Comparison of ENCODE assay signal across 1 cellular context in genomic region chr1:39798859-39799769, GRCh38.
A peak's percentile ranks its signal among the peaks of the same experiment; 100 is the strongest.
TF ChIP-seq lines count a peak whose summit lies in the region.

No MANE protein-coding gene starts in this region.

TF ChIP-seq in GM12878, 131 proteins besides CTCF, POLR2A, EP300 and RAD21 (continued from another document):
- peak; percentile 80 for TF ChIP-seq USF1 (IDR thresholded peaks at IDR 0.05; ENCODE audit: borderline replicate concordance, extremely low read length, insufficient read depth, low read depth, low read length)
- TF ChIP-seq, protein P1, sequence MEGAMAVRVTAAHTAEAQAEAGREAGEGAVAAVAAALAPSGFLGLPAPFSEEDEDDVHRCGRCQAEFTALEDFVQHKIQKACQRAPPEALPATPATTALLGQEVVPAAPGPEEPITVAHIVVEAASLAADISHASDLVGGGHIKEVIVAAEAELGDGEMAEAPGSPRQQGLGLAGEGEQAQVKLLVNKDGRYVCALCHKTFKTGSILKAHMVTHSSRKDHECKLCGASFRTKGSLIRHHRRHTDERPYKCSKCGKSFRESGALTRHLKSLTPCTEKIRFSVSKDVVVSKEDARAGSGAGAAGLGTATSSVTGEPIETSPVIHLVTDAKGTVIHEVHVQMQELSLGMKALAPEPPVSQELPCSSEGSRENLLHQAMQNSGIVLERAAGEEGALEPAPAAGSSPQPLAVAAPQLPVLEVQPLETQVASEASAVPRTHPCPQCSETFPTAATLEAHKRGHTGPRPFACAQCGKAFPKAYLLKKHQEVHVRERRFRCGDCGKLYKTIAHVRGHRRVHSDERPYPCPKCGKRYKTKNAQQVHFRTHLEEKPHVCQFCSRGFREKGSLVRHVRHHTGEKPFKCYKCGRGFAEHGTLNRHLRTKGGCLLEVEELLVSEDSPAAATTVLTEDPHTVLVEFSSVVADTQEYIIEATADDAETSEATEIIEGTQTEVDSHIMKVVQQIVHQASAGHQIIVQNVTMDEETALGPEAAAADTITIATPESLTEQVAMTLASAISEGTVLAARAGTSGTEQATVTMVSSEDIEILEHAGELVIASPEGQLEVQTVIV (IDR thresholded peaks at IDR 0.05; ENCODE audit: borderline replicate concordance, partially characterized antibody) = peak; percentile 33
- TF ChIP-seq TBL1XR1 (IDR thresholded peaks at IDR 0.05; ENCODE audit: low read depth, low read length) = 0 out of 2 replicates have a peak, but pooled peaks have one; percentile 17
- TF ChIP-seq ZNF384 (IDR thresholded peaks at IDR 0.05; ENCODE audit: borderline replicate concordance, low read depth, low read length) = 0 out of 2 replicates have a peak, but pooled peaks have one; percentile 6
- peak; percentile 97 for TF ChIP-seq ZNF687 (IDR thresholded peaks at IDR 0.05)
- peak; percentile 54; the same call in 1 of the 2 replicates for TF ChIP-seq ELK1 (IDR thresholded peaks at IDR 0.05; ENCODE audit: low read depth, low read length)
- peak; percentile 89 to 94 for TF ChIP-seq BHLHE40 (IDR thresholded peaks at IDR 0.05; ENCODE audit: borderline replicate concordance in 1 of 2, low read depth in 2 of 2, low read length in 1 of 2)
- 0 out of 2 replicates have a peak, but pooled peaks have one; percentile 48 for TF ChIP-seq CREB1 (IDR thresholded peaks at IDR 0.05; ENCODE audit: low read depth)
- TF ChIP-seq CHD2 (IDR thresholded peaks at IDR 0.05; ENCODE audit: borderline replicate concordance, low read depth, low read length) = 0 out of 2 replicates have a peak, but pooled peaks have one; percentile 8
- TF ChIP-seq, protein P2, sequence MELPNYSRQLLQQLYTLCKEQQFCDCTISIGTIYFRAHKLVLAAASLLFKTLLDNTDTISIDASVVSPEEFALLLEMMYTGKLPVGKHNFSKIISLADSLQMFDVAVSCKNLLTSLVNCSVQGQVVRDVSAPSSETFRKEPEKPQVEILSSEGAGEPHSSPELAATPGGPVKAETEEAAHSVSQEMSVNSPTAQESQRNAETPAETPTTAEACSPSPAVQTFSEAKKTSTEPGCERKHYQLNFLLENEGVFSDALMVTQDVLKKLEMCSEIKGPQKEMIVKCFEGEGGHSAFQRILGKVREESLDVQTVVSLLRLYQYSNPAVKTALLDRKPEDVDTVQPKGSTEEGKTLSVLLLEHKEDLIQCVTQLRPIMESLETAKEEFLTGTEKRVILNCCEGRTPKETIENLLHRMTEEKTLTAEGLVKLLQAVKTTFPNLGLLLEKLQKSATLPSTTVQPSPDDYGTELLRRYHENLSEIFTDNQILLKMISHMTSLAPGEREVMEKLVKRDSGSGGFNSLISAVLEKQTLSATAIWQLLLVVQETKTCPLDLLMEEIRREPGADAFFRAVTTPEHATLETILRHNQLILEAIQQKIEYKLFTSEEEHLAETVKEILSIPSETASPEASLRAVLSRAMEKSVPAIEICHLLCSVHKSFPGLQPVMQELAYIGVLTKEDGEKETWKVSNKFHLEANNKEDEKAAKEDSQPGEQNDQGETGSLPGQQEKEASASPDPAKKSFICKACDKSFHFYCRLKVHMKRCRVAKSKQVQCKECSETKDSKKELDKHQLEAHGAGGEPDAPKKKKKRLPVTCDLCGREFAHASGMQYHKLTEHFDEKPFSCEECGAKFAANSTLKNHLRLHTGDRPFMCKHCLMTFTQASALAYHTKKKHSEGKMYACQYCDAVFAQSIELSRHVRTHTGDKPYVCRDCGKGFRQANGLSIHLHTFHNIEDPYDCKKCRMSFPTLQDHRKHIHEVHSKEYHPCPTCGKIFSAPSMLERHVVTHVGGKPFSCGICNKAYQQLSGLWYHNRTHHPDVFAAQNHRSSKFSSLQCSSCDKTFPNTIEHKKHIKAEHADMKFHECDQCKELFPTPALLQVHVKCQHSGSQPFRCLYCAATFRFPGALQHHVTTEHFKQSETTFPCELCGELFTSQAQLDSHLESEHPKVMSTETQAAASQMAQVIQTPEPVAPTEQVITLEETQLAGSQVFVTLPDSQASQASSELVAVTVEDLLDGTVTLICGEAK (IDR thresholded peaks at IDR 0.05; ENCODE audit: borderline replicate concordance) = peak; percentile 25; the same call in 1 of the 2 replicates
- TF ChIP-seq, protein P3, sequence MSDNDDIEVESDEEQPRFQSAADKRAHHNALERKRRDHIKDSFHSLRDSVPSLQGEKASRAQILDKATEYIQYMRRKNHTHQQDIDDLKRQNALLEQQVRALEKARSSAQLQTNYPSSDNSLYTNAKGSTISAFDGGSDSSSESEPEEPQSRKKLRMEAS (IDR thresholded peaks at IDR 0.05; ENCODE audit: low read depth, low read length) = peak; percentile 83
- TF ChIP-seq, protein P4, sequence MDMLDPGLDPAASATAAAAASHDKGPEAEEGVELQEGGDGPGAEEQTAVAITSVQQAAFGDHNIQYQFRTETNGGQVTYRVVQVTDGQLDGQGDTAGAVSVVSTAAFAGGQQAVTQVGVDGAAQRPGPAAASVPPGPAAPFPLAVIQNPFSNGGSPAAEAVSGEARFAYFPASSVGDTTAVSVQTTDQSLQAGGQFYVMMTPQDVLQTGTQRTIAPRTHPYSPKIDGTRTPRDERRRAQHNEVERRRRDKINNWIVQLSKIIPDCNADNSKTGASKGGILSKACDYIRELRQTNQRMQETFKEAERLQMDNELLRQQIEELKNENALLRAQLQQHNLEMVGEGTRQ (IDR thresholded peaks at IDR 0.05; ENCODE audit: borderline replicate concordance, low read depth, low read length) = peak; percentile 56; the same call in 1 of the 2 replicates
- TF ChIP-seq RUNX3 (IDR thresholded peaks at IDR 0.05; ENCODE audit: low read length) = peak; percentile 84
- TF ChIP-seq CBFB (IDR thresholded peaks at IDR 0.05; ENCODE audit: low read depth) = peak; percentile 38; the same call in 1 of the 2 replicates
- TF ChIP-seq MTA2 (IDR thresholded peaks at IDR 0.05; ENCODE audit: low read depth) = 0 out of 2 replicates have a peak, but pooled peaks have one; percentile 7
- TF ChIP-seq ATF3 (IDR thresholded peaks at IDR 0.05; ENCODE audit: borderline replicate concordance, extremely low read depth, low read depth, low read length) = peak; percentile 55; the same call in 1 of the 2 replicates
- TF ChIP-seq FOXK2 (IDR thresholded peaks at IDR 0.05) = peak; percentile 84
- 0 out of 3 replicates have a peak, but pooled peaks have one; percentile 16 for TF ChIP-seq POU2F2 (IDR thresholded peaks at IDR 0.05; ENCODE audit: borderline replicate concordance, low read depth, low read length)
- TF ChIP-seq BACH1 (IDR thresholded peaks at IDR 0.05; ENCODE audit: borderline replicate concordance) = 0 out of 2 replicates have a peak, but pooled peaks have one; percentile 16
- peak; percentile 28; the same call in 1 of the 2 replicates for TF ChIP-seq MLLT1 (IDR thresholded peaks at IDR 0.05)
- 0 out of 2 replicates have a peak, but pooled peaks have one; percentile 13 for TF ChIP-seq MEF2A (IDR thresholded peaks at IDR 0.05; ENCODE audit: insufficient read depth, low read depth, low read length)
- 0 out of 2 replicates have a peak, but pooled peaks have one; percentile 31 for TF ChIP-seq DPF2 (IDR thresholded peaks at IDR 0.05)
- 0 out of 2 replicates have a peak, but pooled peaks have one; percentile 5 for TF ChIP-seq HCFC1 (IDR thresholded peaks at IDR 0.05; ENCODE audit: low read length)
- TF ChIP-seq TCF12 (IDR thresholded peaks at IDR 0.05; ENCODE audit: low read depth, low read length) = peak; percentile 61; the same call in 1 of the 2 replicates
- peak; percentile 71 for TF ChIP-seq ATF7 (IDR thresholded peaks at IDR 0.05; ENCODE audit: low read depth)
- peak; percentile 37; the same call in 1 of the 2 replicates for TF ChIP-seq EED (IDR thresholded peaks at IDR 0.05; ENCODE audit: low read depth)
- peak; percentile 89 for TF ChIP-seq SPI1 (IDR thresholded peaks at IDR 0.05; ENCODE audit: borderline replicate concordance, insufficient read depth, low read depth, low read length)
